Comparison of ENCODE assay signal across 23 cellular contexts in genomic region chrX:12570859-12571501, GRCh38.
"Had no signal": no experiment of that assay in that cellular context is flagged by ENCODE, and none has a peak within 500 bp of the region (broad histone marks: within the 10 kb centered on the region; RNA-seq: fewer than 3 reads in every experiment).

No MANE protein-coding gene starts in this region.

- H3K9me3 ChIP-seq: neutrophil, tibial artery, vagina had no signal

- H3K36me3 Mint-ChIP-seq: activated naive CD8-positive, alpha-beta T cell treated with anti-CD3 and anti-CD28 coated beads for 36 hours; natural killer cell had no signal

- H3K27ac ChIP-seq: brain microvascular endothelial cell, coronary artery, neutrophil, right atrium auricular region, skin epidermis, tibial artery, vagina had no signal

- H3K4me3 ChIP-seq: coronary artery, right atrium auricular region, skin epidermis, tibial artery, vagina had no signal

- H3K27me3 Mint-ChIP-seq: activated naive CD8-positive, alpha-beta T cell treated with anti-CD3 and anti-CD28 coated beads for 36 hours; central memory CD8-positive, alpha-beta T cell had no signal

- H3K36me3 ChIP-seq: brain microvascular endothelial cell, neutrophil, right atrium auricular region, tibial artery, vagina had no signal

- H3K4me1 ChIP-seq: right atrium auricular region, tibial artery, vagina had no signal

- H3K4me3 Mint-ChIP-seq: activated naive CD8-positive, alpha-beta T cell treated with anti-CD3 and anti-CD28 coated beads for 36 hours; activated T-helper 1 cell treated with anti-CD3 and anti-CD28 coated beads, Interleukin-12 subunit alpha, Interleukin-12 subunit beta, Interleukin-2, Interleukin-4 antibody, amounts not matched to agents 30 ng/mL and 10 ng/mL and 1 ng/mL, durations not matched to agents 14 hours and 24 hours and 36 hours; central memory CD8-positive, alpha-beta T cell; natural killer cell had no signal

- H3K27ac Mint-ChIP-seq: activated naive CD8-positive, alpha-beta T cell treated with anti-CD3 and anti-CD28 coated beads for 36 hours; activated T-helper 1 cell treated with anti-CD3 and anti-CD28 coated beads, Interleukin-12 subunit alpha, Interleukin-12 subunit beta, Interleukin-2, Interleukin-4 antibody, amounts not matched to agents 30 ng/mL and 10 ng/mL and 1 ng/mL, durations not matched to agents 14 hours and 24 hours and 36 hours; natural killer cell had no signal

- H3K9me3 Mint-ChIP-seq: activated naive CD8-positive, alpha-beta T cell treated with anti-CD3 and anti-CD28 coated beads for 36 hours; activated T-helper 1 cell treated with anti-CD3 and anti-CD28 coated beads, Interleukin-12 subunit alpha, Interleukin-12 subunit beta, Interleukin-2, Interleukin-4 antibody, amounts not matched to agents 30 ng/mL and 10 ng/mL and 1 ng/mL, durations not matched to agents 14 hours and 24 hours and 36 hours; central memory CD8-positive, alpha-beta T cell; natural killer cell had no signal

- H3K27me3 ChIP-seq: brain microvascular endothelial cell, neutrophil, right atrium auricular region, tibial artery, vagina had no signal

- DNase-seq: activated CD4-positive, alpha-beta T cell treated with anti-CD3 and anti-CD28 coated beads, Interleukin-2, amount 50 U/mL, for 1 hour; activated CD8-positive, alpha-beta memory T cell treated with anti-CD3 and anti-CD28 coated beads for 24 hours; activated naive CD8-positive, alpha-beta T cell treated with anti-CD3 and anti-CD28 coated beads for 36 hours; brain microvascular endothelial cell; effector CD8-positive, alpha-beta T cell; foreskin fibroblast; glutamatergic neuron; kidney glomerular epithelial cell; left ventricle myocardium superior; mesendoderm; natural killer cell; stimulated activated CD4-positive, alpha-beta T cell treated with anti-CD3 and anti-CD28 coated beads, Interleukin-15, amount 100 ng/mL, for 24 hours; stimulated activated CD4-positive, alpha-beta T cell treated with anti-CD3 and anti-CD28 coated beads, Interleukin-4, amount 100 ng/mL, for 1 hour; stimulated activated naive CD4-positive, alpha-beta T cell; tibial artery had no signal

- ATAC-seq: activated CD4-positive, CD25-positive, alpha-beta regulatory T cell treated with anti-CD3 and anti-CD28 coated beads, Interleukin-2, amount 50 U/mL, for 24 hours; left ventricle myocardium superior; natural killer cell had no signal

- H3K4me1 Mint-ChIP-seq: activated naive CD8-positive, alpha-beta T cell treated with anti-CD3 and anti-CD28 coated beads for 36 hours; central memory CD8-positive, alpha-beta T cell; natural killer cell had no signal
